ENCODE assay signal across 8 cellular contexts in genomic region chr17:81926451-81927144, GRCh38. TPM values are rescaled to one million over a fixed set of nuclear protein-coding genes. Genes with fewer than 3 reads are reported as not detected.
DNase-seq lines count a peak whose midpoint lies in the region; TF ChIP-seq lines count a peak whose summit lies in the region.

No MANE protein-coding gene starts in this region.

- peak overlapping the region; percentile 93 for H3K27ac ChIP-seq in GM23248
- peak overlapping the region; percentile 95 for H3K27ac ChIP-seq in colonic mucosa

- no peaks in the 10 kb centered on the region for H4K20me1 ChIP-seq in GM23248 (ENCODE audit: insufficient read depth)

- DNase-seq in Caki2 (ENCODE audit: low read depth), result peak; percentile 94
- peak; percentile 88 for DNase-seq in GM23248
- DNase-seq in NCI-H1105 (lab: John Stamatoyannopoulos, UW), result peak; percentile 38
- DNase-seq in activated CD4-positive, CD25-positive, alpha-beta regulatory T cell treated with anti-CD3 and anti-CD28 coated beads, Interleukin-2, amount 50 U/mL, for 72 hours, result peak; percentile 71
- DNase-seq in colonic mucosa, result peak; percentile 93
- DNase-seq in left kidney (ENCODE audit: low read depth, low spot score), result peak; percentile 82
- peak; percentile 42 to 49 for DNase-seq in stimulated activated CD4-positive, alpha-beta T cell treated with anti-CD3 and anti-CD28 coated beads, Interleukin-2, amount 100 ng/mL, for 48 hours
- DNase-seq in middle frontal gyrus (ENCODE audit: extremely low spot score, low spot score), result no peak

- 1 to 2% methylated on average over 20 to 42 of the region's 44 CpGs for WGBS in GM23248 (ENCODE audit: low coverage in 1 of 2, low lambda C conversion rate in 2 of 2, missing lambda C conversion rate in 2 of 2), 2 experiments

- no peaks in the 10 kb centered on the region for H3K9me3 ChIP-seq in GM23248 (ENCODE audit: low read depth)
- H3K9me3 ChIP-seq in colonic mucosa, result no peaks in the 10 kb centered on the region

- H3K4me3 ChIP-seq in GM23248 (peak overlapping the region; percentile 87), colonic mucosa (peak overlapping the region; percentile 95)

- H3K4me1 ChIP-seq in GM23248 (ENCODE audit: insufficient read depth), result peaks cover 16% of the 10 kb centered on the region; the same call in 1 of the 2 replicates
- peaks cover 23% of the 10 kb centered on the region for H3K4me1 ChIP-seq in colonic mucosa

- H3K9me2 ChIP-seq in GM23248 (ENCODE audit: insufficient read depth), result no peaks in the 10 kb centered on the region

- intact Hi-C loops in colonic mucosa (cut with DNase I), result no loop called here

- peak overlapping the region; percentile 94 for H3K9ac ChIP-seq in GM23248
- peak overlapping the region; percentile 92 to 95 for H3K9ac ChIP-seq in colonic mucosa (ENCODE audit: low read depth in 2 of 2, low read length in 2 of 2)

- peak overlapping the region; percentile 76 for H3K4me2 ChIP-seq in GM23248 (ENCODE audit: unreplicated experiment)

- H3F3A ChIP-seq in GM23248 (ENCODE audit: insufficient read depth), result 0 out of 2 replicates have a peak, but pooled peaks cover 8% of the 10 kb centered on the region

- TF ChIP-seq CTCF in colonic mucosa (IDR thresholded peaks at IDR 0.05), result no peak

- H2AFZ ChIP-seq in GM23248, result peak overlapping the region; percentile 58

- in situ Hi-C loops in Caki2 (cut with HindIII; ENCODE audit: low pct_unique_long_range_greater_than_20kb, low sequenced_read_pairs), result no loop called here
- in situ Hi-C loops in GM23248 (cut with MboI), result no loop called here

- peaks cover 54% of the 10 kb centered on the region for H3K79me2 ChIP-seq in GM23248 (ENCODE audit: insufficient read depth)

- H3K36me3 ChIP-seq in GM23248 (ENCODE audit: low read depth) (0 out of 2 replicates have a peak, but pooled peaks cover 3% of the 10 kb centered on the region), colonic mucosa (no peaks in the 10 kb centered on the region)

- H3K27me3 ChIP-seq in GM23248 (replicated peaks; ENCODE audit: insufficient read depth) (no peaks in the 10 kb centered on the region), colonic mucosa (peaks cover 9% of the 10 kb centered on the region)

RNA-seq across cellular contexts. Expression of gene MAFG, which starts 0.9 kb away (rescaled TPM):
- total RNA-seq in Caki2 (2014; rRNA removed; shearing (Covaris generic); ENCODE audit: low replicate concordance), result 45.2 and 67.3 TPM in 2 replicates
- 17.7 and 19.8 TPM in 2 replicates for total RNA-seq in GM23248 (2014; rRNA removed; shearing (Covaris generic))
- polyA plus RNA-seq in GM23248 (2016; fragmentation: Nextera tagmentation; extraction: Ambion mirVana), result 5.0 and 6.4 TPM in 2 replicates
- 10 to 100 TPM; 16.0 to 20.4 TPM for total RNA-seq in colonic mucosa

RNA-seq across cellular contexts. Expression of gene SIRT7, which starts 8.6 kb away (rescaled TPM):
- total RNA-seq in Caki2 (2014; rRNA removed; shearing (Covaris generic); ENCODE audit: low replicate concordance), result 46.1 and 67.8 TPM in 2 replicates
- 13.1 and 14.5 TPM in 2 replicates for total RNA-seq in GM23248 (2014; rRNA removed; shearing (Covaris generic))
- 9.3 and 11.4 TPM in 2 replicates for polyA plus RNA-seq in GM23248 (2016; fragmentation: Nextera tagmentation; extraction: Ambion mirVana)
- total RNA-seq in colonic mucosa, result 10 to 100 TPM; 43.3 to 81.9 TPM

RNA-seq across cellular contexts. Expression of gene PYCR1, which starts 10.5 kb away (rescaled TPM):
- 272 and 283 TPM in 2 replicates for total RNA-seq in Caki2 (2014; rRNA removed; shearing (Covaris generic); ENCODE audit: low replicate concordance)
- total RNA-seq in GM23248 (2014; rRNA removed; shearing (Covaris generic)), result 229 and 279 TPM in 2 replicates
- polyA plus RNA-seq in GM23248 (2016; fragmentation: Nextera tagmentation; extraction: Ambion mirVana), result 181 and 197 TPM in 2 replicates
- 100 to 1,000 TPM in 1 of 2 donors, 10 to 100 TPM in 1; 56.5 to 131 TPM for total RNA-seq in colonic mucosa

RNA-seq across cellular contexts. Expression of gene PCYT2, which starts 15.4 kb away (rescaled TPM):
- 26.2 and 59.9 TPM in 2 replicates for total RNA-seq in Caki2 (2014; rRNA removed; shearing (Covaris generic); ENCODE audit: low replicate concordance)
- total RNA-seq in GM23248 (2014; rRNA removed; shearing (Covaris generic)), result 34.7 and 36.9 TPM in 2 replicates
- polyA plus RNA-seq in GM23248 (2016; fragmentation: Nextera tagmentation; extraction: Ambion mirVana), result 25.6 and 27.6 TPM in 2 replicates
- total RNA-seq in colonic mucosa, result 10 to 100 TPM; 47.5 to 71.6 TPM

RNA-seq across cellular contexts. Expression of gene MYADML2, which starts 20.4 kb away (rescaled TPM):
- not detected in 2 replicates for total RNA-seq in Caki2 (2014; rRNA removed; shearing (Covaris generic); ENCODE audit: low replicate concordance)
- total RNA-seq in GM23248 (2014; rRNA removed; shearing (Covaris generic)), result not detected in 2 replicates
- 0.14 TPM in 1 of 2 replicates, not detected in the other for polyA plus RNA-seq in GM23248 (2016; fragmentation: Nextera tagmentation; extraction: Ambion mirVana)
- under 1 TPM in 1 of 2 donors, not detected in 1; 0.27 TPM for total RNA-seq in colonic mucosa
